8 cellular contexts compared by ENCODE assay signal in genomic region chr21:44938976-44939531, GRCh38. TPM values are rescaled to one million over a fixed set of nuclear protein-coding genes. Genes with fewer than 3 reads are reported as not detected.
DNase-seq lines count a peak whose midpoint lies in the region; ATAC-seq and TF ChIP-seq lines count a peak whose summit lies in the region.

No MANE protein-coding gene starts in this region.

- CTCF ChIA-PET in CD4-positive, alpha-beta T cell (lab: Charles Lee) = interaction anchor here (1.2 to 1.7 kb wide), 3 partner anchors 47 to 146 kb away, joined by 4 read pairs; partner anchors contain the start of gene UBE2G2

- peak overlapping the region; percentile 93 for H3K4me3 Mint-ChIP-seq in CD4-positive, alpha-beta T cell

- no peaks in the 10 kb centered on the region for H3K9me3 Mint-ChIP-seq in CD4-positive, alpha-beta T cell

- peak overlapping the region; percentile 86 for H2AFZ ChIP-seq in OCI-LY3 (ENCODE audit: low read depth, low read length)
- H2AFZ ChIP-seq in osteoblast (ENCODE audit: low read length) = peak overlapping the region; percentile 98

- no peaks in the 10 kb centered on the region for H3K27me3 ChIP-seq in CD4-positive, alpha-beta T cell (ENCODE audit: control insufficient read depth, insufficient read depth, low read length)
- H3K27me3 ChIP-seq in OCI-LY3 (ENCODE audit: low read depth, low read length) (no peaks in the 10 kb centered on the region), esophagus (ENCODE audit: control insufficient read depth in 1 of 2, insufficient read depth in 2 of 2, low read length in 2 of 2) (no peaks in the 10 kb centered on the region), osteoblast (ENCODE audit: insufficient read depth, low read length) (no peaks in the 10 kb centered on the region)

- H3K4me1 Mint-ChIP-seq in CD4-positive, alpha-beta T cell (ENCODE audit: low read depth) = peaks cover 38% of the 10 kb centered on the region

- no peaks in the 10 kb centered on the region for H3K27me3 Mint-ChIP-seq in CD4-positive, alpha-beta T cell

- H3K79me2 ChIP-seq in OCI-LY3 (ENCODE audit: low read length) (peaks cover 44% of the 10 kb centered on the region), osteoblast (ENCODE audit: insufficient read depth, low read length) (peaks cover 43% of the 10 kb centered on the region)

- H3K9ac ChIP-seq in OCI-LY3 (ENCODE audit: low read length) = peak overlapping the region; percentile 89

- H3K4me1 ChIP-seq in OCI-LY3 (ENCODE audit: low read length) (peaks cover 37% of the 10 kb centered on the region), esophagus (ENCODE audit: control insufficient read depth in 2 of 2, insufficient read depth in 2 of 2, low read length in 1 of 2) (peaks cover 4 to 11% of the 10 kb centered on the region in 2 donors), osteoblast (ENCODE audit: insufficient read depth, low read length) (peaks cover 16% of the 10 kb centered on the region)

- ATAC-seq in CD4-positive, alpha-beta T cell (ENCODE audit: poor library complexity) = no peak
- no peak for ATAC-seq in HG02798 (IDR thresholded peaks at IDR 0.05; ENCODE audit: poor library complexity, unreplicated experiment)
- no peak for ATAC-seq in HG03045 (IDR thresholded peaks at IDR 0.05; ENCODE audit: unreplicated experiment)
- ATAC-seq in GM19351 (IDR thresholded peaks at IDR 0.05; ENCODE audit: unreplicated experiment) = no peak

- no peaks in the 10 kb centered on the region for H3K9me3 ChIP-seq in CD4-positive, alpha-beta T cell (ENCODE audit: control insufficient read depth, low read length)
- no peaks in the 10 kb centered on the region for H3K9me3 ChIP-seq in OCI-LY3 (ENCODE audit: insufficient read depth, low read length)
- no peaks in the 10 kb centered on the region for H3K9me3 ChIP-seq in esophagus (ENCODE audit: control insufficient read depth in 2 of 2, insufficient read depth in 1 of 2, low read depth in 1 of 2, low read length in 1 of 2)
- H3K9me3 ChIP-seq in osteoblast (ENCODE audit: low read depth, low read length) = no peaks in the 10 kb centered on the region

- H3K27ac ChIP-seq in CD4-positive, alpha-beta T cell (ENCODE audit: low read depth, low read length) = peak overlapping the region; percentile 18
- 0 out of 2 replicates have a peak overlapping the region, but pooled peaks have one; percentile 37 for H3K27ac ChIP-seq in OCI-LY3 (ENCODE audit: low read length)
- H3K27ac ChIP-seq in esophagus (ENCODE audit: low read depth in 2 of 2, low read length in 1 of 2) = peak overlapping the region in 1 of 2 donors; percentile 63
- H3K27ac ChIP-seq in osteoblast (ENCODE audit: low read depth, low read length) = no peak overlapping the region

- TF ChIP-seq CTCF in CD4-positive, alpha-beta T cell (IDR thresholded peaks at IDR 0.05) = no peak
- no peak for TF ChIP-seq CTCF in OCI-LY3 (IDR thresholded peaks at IDR 0.05; ENCODE audit: low read depth, low read length)
- TF ChIP-seq CTCF in osteoblast (IDR thresholded peaks at IDR 0.05; ENCODE audit: extremely low read depth, low read depth, low read length) = no peak

- peaks cover 18% of the 10 kb centered on the region for H3K36me3 Mint-ChIP-seq in CD4-positive, alpha-beta T cell (ENCODE audit: low read depth)

- peaks cover 26% of the 10 kb centered on the region for H4K20me1 ChIP-seq in OCI-LY3 (ENCODE audit: insufficient read depth, low read length)
- peaks cover 34% of the 10 kb centered on the region for H4K20me1 ChIP-seq in osteoblast (ENCODE audit: insufficient read depth, low read length)

- H3K4me2 ChIP-seq in OCI-LY3 (ENCODE audit: low read length) = peak overlapping the region; percentile 95
- H3K4me2 ChIP-seq in osteoblast (ENCODE audit: insufficient read depth, low read length) = peak overlapping the region; percentile 93

- DNase-seq in CD4-positive, alpha-beta T cell = no peak
- DNase-seq in osteoblast (ENCODE audit: insufficient read length, low spot score, missing footprints) = peak; percentile 18
- no peak for DNase-seq in activated CD8-positive, alpha-beta memory T cell treated with anti-CD3 and anti-CD28 coated beads, Interleukin-2, amount 50 U/mL, for 4 hours

- 71 to 76% methylated on average over 15 of the region's 15 CpGs for WGBS in esophagus, 2 donors

- H3K27ac Mint-ChIP-seq in CD4-positive, alpha-beta T cell = peak overlapping the region; percentile 86

- H3K4me3 ChIP-seq in OCI-LY3 (ENCODE audit: low read length) (peak overlapping the region; percentile 94), esophagus (ENCODE audit: low read depth in 1 of 2, low read length in 2 of 2) (peak overlapping the region; percentile 88 to 97), osteoblast (ENCODE audit: insufficient read depth, low read length) (peak overlapping the region; percentile 88)

- peaks cover 8% of the 10 kb centered on the region for H3K36me3 ChIP-seq in OCI-LY3 (replicated peaks; ENCODE audit: low read depth, low read length)
- H3K36me3 ChIP-seq in esophagus (ENCODE audit: control insufficient read depth in 2 of 2, insufficient read depth in 2 of 2, low read length in 1 of 2) = peaks cover 0 to 4% of the 10 kb centered on the region in 2 donors
- peaks cover 8% of the 10 kb centered on the region for H3K36me3 ChIP-seq in osteoblast (ENCODE audit: insufficient read depth, low read length)

- intact Hi-C loops in CD4-positive, alpha-beta T cell (cut with DNase I, micrococcal nuclease) = loop anchor here in 1 of 2 experiments (5.0 kb wide), 1 partner anchor 427 kb away; no protein-coding TSS in a partner anchor

- POLR2A ChIA-PET in CD4-positive, alpha-beta T cell (lab: Charles Lee) = interaction anchor here (0.5 to 2.6 kb wide), 9 partner anchors 12 to 138 kb away, joined by 3 to 17 read pairs (median 4); partner anchors contain the start of genes ADARB1, PTTG1IP and UBE2G2

RNA-seq across cellular contexts. Expression of gene SLX9, which starts 0.8 kb away (rescaled TPM):
- total RNA-seq in CD4-positive, alpha-beta T cell = 1 to 10 TPM; 7.7 to 9.1 TPM
- polyA plus RNA-seq in esophagus = 10 to 100 TPM; 12.4 to 16.1 TPM
- total RNA-seq in osteoblast = 9.4 and 10.9 TPM in 2 replicates

RNA-seq across cellular contexts. Expression of gene ITGB2, which starts 18.4 kb away (rescaled TPM):
- total RNA-seq in CD4-positive, alpha-beta T cell = 100 to 1,000 TPM; 283 to 284 TPM
- 10 to 100 TPM in 1 of 2 donors, 1 to 10 TPM in 1; 7.3 to 10.0 TPM for polyA plus RNA-seq in esophagus
- 13.3 and 15.2 TPM in 2 replicates for total RNA-seq in osteoblast

Comparison
In these comparisons a context has a peak if more than half of its experiments do, and no peak if none do; other contexts are left out.
1. RNA of gene ITGB2, which starts 18.4 kb away (total RNA-seq): 283 to 284 TPM in CD4-positive, alpha-beta T cell; 13.3 to 15.2 TPM in osteoblast; every median in the first group is over 10 times any median in the second.
2. Peak in every context shown above with its lines, with median percentiles within 50 percentile points of each other: H3K4me3 ChIP-seq.